Comparison of ENCODE assay signal across 31 cellular contexts in the genomic region with DNA sequence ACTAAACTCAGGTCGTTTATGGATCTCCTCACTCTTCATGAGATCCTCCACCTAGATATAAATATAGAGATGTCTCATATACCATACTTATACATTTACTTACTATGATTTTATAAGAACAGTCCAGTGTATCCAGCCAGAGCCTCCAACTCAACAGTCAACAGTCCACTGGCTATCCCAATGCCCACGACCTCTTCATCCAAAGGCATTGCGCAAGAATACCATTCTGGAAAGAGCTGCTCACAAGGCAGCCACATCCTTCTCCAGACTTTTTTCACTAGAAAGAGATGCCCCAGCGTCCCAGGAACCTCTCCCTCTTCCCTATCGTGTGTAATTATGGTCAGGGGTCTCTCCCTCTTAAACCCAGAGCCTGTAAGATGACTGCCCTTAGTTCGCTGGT.
"Had no signal": no experiment of that assay in that cellular context is flagged by ENCODE, and none has a peak within 500 bp of the region (broad histone marks: within the 10 kb centered on the region; RNA-seq: fewer than 3 reads in every experiment).

No MANE protein-coding gene starts in this region.

- H3K36me3 Mint-ChIP-seq: immature natural killer cell, mesothelial cell of epicardium, naive B cell, natural killer cell, neural progenitor cell, type B pancreatic cell had no signal

- H3K36me3 ChIP-seq: left lung, lower lobe of right lung, neural progenitor cell, neutrophil, right atrium auricular region, suprapubic skin, thoracic aorta, tibial artery, uterus had no signal

- H3K27ac Mint-ChIP-seq: immature natural killer cell; mesothelial cell of epicardium; naive B cell; natural killer cell; nephron progenitor cell; neural progenitor cell; stimulated activated naive CD8-positive, alpha-beta T cell treated with anti-CD3 and anti-CD28 coated beads, Interleukin-15, Interleukin-2, amounts not matched to agents 100 ng/mL and 50 ng/mL, for 24 hours; type B pancreatic cell had no signal

- H3K4me3 ChIP-seq: left lung, lower lobe of right lung, neural progenitor cell, psoas muscle, right atrium auricular region, skin epidermis, suprapubic skin, thoracic aorta, tibial artery, uterus had no signal

- DNase-seq: hypothalamus; immature natural killer cell; kidney; left colon; left lung; lower lobe of right lung; mesendoderm; naive B cell; natural killer cell; nephron progenitor cell; occipital lobe; psoas muscle; stimulated activated CD4-positive, alpha-beta T cell treated with anti-CD3 and anti-CD28 coated beads, Interleukin-12 subunit alpha, Interleukin-12 subunit beta, amount 100 ng/mL, for 4 hours; stimulated activated CD4-positive, alpha-beta T cell treated with anti-CD3 and anti-CD28 coated beads, Interleukin-15, amount 100 ng/mL, for 24 hours; stimulated activated CD4-positive, alpha-beta T cell treated with anti-CD3 and anti-CD28 coated beads, Interleukin-2, amount 100 ng/mL, for 24 hours; stimulated activated CD4-positive, alpha-beta T cell treated with anti-CD3 and anti-CD28 coated beads, Interleukin-4, amount 100 ng/mL, for 1 hour; stimulated activated naive CD4-positive, alpha-beta T cell; tibial artery; uterus had no signal

- H2AFZ ChIP-seq: neural progenitor cell, parathyroid adenoma had no signal

- H3K4me1 ChIP-seq: left lung, lower lobe of right lung, neural progenitor cell, parathyroid adenoma, psoas muscle, right atrium auricular region, suprapubic skin, tibial artery, uterus had no signal

- H3K4me1 Mint-ChIP-seq: immature natural killer cell, naive B cell, natural killer cell, neural progenitor cell had no signal

- H3K9me3 ChIP-seq: left lung, lower lobe of right lung, neutrophil, psoas muscle, right atrium auricular region, suprapubic skin, thoracic aorta, tibial artery, uterus had no signal

- H3K9me3 Mint-ChIP-seq: natural killer cell; nephron progenitor cell; stimulated activated naive CD8-positive, alpha-beta T cell treated with anti-CD3 and anti-CD28 coated beads, Interleukin-15, Interleukin-2, amounts not matched to agents 100 ng/mL and 50 ng/mL, for 24 hours had no signal

- ATAC-seq: left colon, left lung, lower lobe of right lung, natural killer cell, psoas muscle, sciatic nerve had no signal

- H3K79me2 ChIP-seq: parathyroid adenoma had no signal

- H3K27me3 ChIP-seq: left lung, neural progenitor cell, neutrophil, right atrium auricular region, suprapubic skin, tibial artery, uterus had no signal

- FAIRE-seq: islet of Langerhans, kidney had no signal

- H3K27ac ChIP-seq: left lung, lower lobe of right lung, neural progenitor cell, neutrophil, parathyroid adenoma, psoas muscle, right atrium auricular region, skin epidermis, suprapubic skin, thoracic aorta, tibial artery, uterus had no signal

- H3K4me3 Mint-ChIP-seq: immature natural killer cell; mesothelial cell of epicardium; naive B cell; natural killer cell; nephron progenitor cell; neural progenitor cell; stimulated activated naive CD8-positive, alpha-beta T cell treated with anti-CD3 and anti-CD28 coated beads, Interleukin-15, Interleukin-2, amounts not matched to agents 100 ng/mL and 50 ng/mL, for 24 hours; type B pancreatic cell had no signal

- H3K9ac ChIP-seq: neural progenitor cell, parathyroid adenoma had no signal

- H3K4me2 ChIP-seq: neural progenitor cell had no signal

- H3K27me3 Mint-ChIP-seq: naive B cell; stimulated activated naive CD8-positive, alpha-beta T cell treated with anti-CD3 and anti-CD28 coated beads, Interleukin-15, Interleukin-2, amounts not matched to agents 100 ng/mL and 50 ng/mL, for 24 hours had no signal
